Comparison of ENCODE assay signal across 9 cellular contexts in the genomic region with DNA sequence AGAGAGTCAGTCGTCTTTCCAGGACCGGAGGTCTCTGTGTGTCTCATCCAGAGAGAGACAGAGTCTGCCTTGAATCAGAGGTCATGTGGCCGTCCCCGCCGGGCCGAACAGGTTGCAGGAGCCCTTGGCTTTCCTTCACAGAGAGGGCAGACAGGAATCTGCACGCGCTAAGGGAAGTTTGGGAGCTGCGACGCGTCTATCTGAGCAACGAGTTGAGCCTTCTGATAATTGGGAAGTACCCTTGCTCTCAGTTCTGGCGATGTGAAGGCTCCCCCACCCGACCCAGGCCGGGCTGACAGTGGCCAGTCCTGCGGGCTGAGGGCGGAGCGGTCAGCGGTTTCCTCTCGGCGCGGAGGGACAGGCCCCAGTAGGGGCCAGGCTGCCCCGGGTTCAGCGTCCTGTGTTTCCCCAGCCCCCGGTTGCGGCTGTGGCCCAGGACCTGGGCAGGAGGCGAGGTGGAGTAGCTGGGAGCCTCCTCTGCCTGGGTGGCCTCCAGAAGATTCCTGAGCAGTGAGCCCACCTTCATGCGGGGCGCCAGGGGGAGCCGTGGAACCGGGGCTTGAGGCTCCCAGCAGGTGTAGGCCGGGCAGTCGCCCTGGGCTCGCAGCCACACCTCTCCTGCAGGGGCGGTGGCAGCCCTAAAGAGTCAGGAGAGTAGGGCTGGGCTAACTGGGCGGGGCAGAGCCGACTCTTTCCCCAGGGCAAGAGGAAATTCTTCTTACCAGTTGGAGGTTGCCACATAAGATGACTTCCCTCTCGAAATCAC. TPM values are rescaled to one million over a fixed set of nuclear protein-coding genes. Genes with fewer than 3 reads are reported as not detected.
DNase-seq lines count a peak whose midpoint lies in the region; ATAC-seq and TF ChIP-seq lines count a peak whose summit lies in the region.
"Had no signal": no experiment of that assay in that cellular context is flagged by ENCODE, and none has a peak within 500 bp of the region (broad histone marks: within the 10 kb centered on the region; RNA-seq: fewer than 3 reads in every experiment).

No MANE protein-coding gene starts in this region.

- WGBS in thyroid gland, 2 donors, result 28 to 39% methylated on average over 16 to 29 of the region's 38 CpGs

- H3K4me1 ChIP-seq in foreskin keratinocyte (no peaks in the 10 kb centered on the region), thyroid gland (peaks cover 0 to 16% of the 10 kb centered on the region in 2 donors)

- H3K4me3 ChIP-seq in thyroid gland (replicated peaks in 1 of 3), result no peak overlapping the region
- H3K4me3 ChIP-seq: PC-9 had no signal

- intact Hi-C loops in thyroid gland (cut with DNase I), result no loop called here

- no peaks in the 10 kb centered on the region for H3K36me3 ChIP-seq in thyroid gland

- TF ChIP-seq POLR2A in thyroid gland (IDR thresholded peaks at IDR 0.05), result no peak

- H3K27ac ChIP-seq in foreskin keratinocyte (no peak overlapping the region), thyroid gland (no peak overlapping the region)
- H3K27ac ChIP-seq: PC-9 had no signal

- peaks cover 98% of the 10 kb centered on the region for H3K27me3 ChIP-seq in foreskin keratinocyte
- H3K27me3 ChIP-seq in thyroid gland, result peaks cover 68% of the 10 kb centered on the region

- DNase-seq in NCI-H2227 (lab: John Stamatoyannopoulos, UW; ENCODE audit: unreplicated experiment), result peak; percentile 84
- DNase-seq in NCI-H2227 treated with DMSO at 0.1 percent for 48 hours (lab: John Stamatoyannopoulos, UW), result no peak
- DNase-seq in NOMO-1 treated with dmso at 0.1 percent for 144 hours (lab: John Stamatoyannopoulos, UW; ENCODE audit: unreplicated experiment), result peak; percentile 76
- no peak for DNase-seq in foreskin keratinocyte
- DNase-seq in stimulated activated CD8-positive, alpha-beta memory T cell treated with anti-CD3 and anti-CD28 coated beads, Interleukin-4, amount 100 ng/mL, for 48 hours, result peak; percentile 25
- no peak for DNase-seq in thyroid gland
- no peak for DNase-seq in stimulated activated naive CD4-positive, alpha-beta T cell treated with Interleukin-2 at 50 U/mL for 16 hours (lab: John Stamatoyannopoulos, UW)

- H3K9me3 ChIP-seq in thyroid gland, result no peaks in the 10 kb centered on the region

- ATAC-seq in foreskin keratinocyte, result peak; percentile 54
- no peak for ATAC-seq in GM21528 (IDR thresholded peaks at IDR 0.05; ENCODE audit: low FRiP score, unreplicated experiment)

- TF ChIP-seq CTCF in foreskin keratinocyte (conservative IDR thresholded peaks at IDR 0.05) (no peak), thyroid gland (IDR thresholded peaks at IDR 0.05) (no peak)

RNA-seq across cellular contexts. Expression of gene NR2F1, which starts 13.8 kb away (rescaled TPM):
- total RNA-seq in foreskin keratinocyte, result not detected in 2 replicates
- not detected in 2 replicates for polyA plus RNA-seq in foreskin keratinocyte
- 10 to 100 TPM; 25.8 to 43.3 (median 37.5) TPM for total RNA-seq in thyroid gland

RNA-seq across cellular contexts. Expression of gene NR2F1-AS1, which starts 15.8 kb away (rescaled TPM):
- total RNA-seq in foreskin keratinocyte, result not detected in 2 replicates
- not detected in 2 replicates for polyA plus RNA-seq in foreskin keratinocyte
- 10 to 100 TPM in 2 of 4 donors, 1 to 10 TPM in 2; 4.1 to 13.8 (median 10.1) TPM for total RNA-seq in thyroid gland

Comparison
In these comparisons a context has a peak if more than half of its experiments do, and no peak if none do; other contexts are left out.
1. DNase-seq: peak in NCI-H2227 (single experiment), NOMO-1 treated with dmso at 0.1 percent for 144 hours (single experiment) and stimulated activated CD8-positive, alpha-beta memory T cell treated with anti-CD3 and anti-CD28 coated beads, Interleukin-4, amount 100 ng/mL, for 48 hours (single experiment); none in NCI-H2227 treated with DMSO at 0.1 percent for 48 hours (single experiment), foreskin keratinocyte (0 of 2), thyroid gland (0 of 2) and stimulated activated naive CD4-positive, alpha-beta T cell treated with Interleukin-2 at 50 U/mL for 16 hours (single experiment).
2. RNA of gene NR2F1, which starts 13.8 kb away (total RNA-seq): 25.8 to 43.3 TPM in thyroid gland; not detected in foreskin keratinocyte; every median in the first group is over 10 times any median in the second.